Comparison of ENCODE assay signal across 8 cellular contexts in genomic region chr6:32190054-32190945, GRCh38. TPM values are rescaled to one million over a fixed set of nuclear protein-coding genes. Genes with fewer than 3 reads are reported as not detected.
A peak's percentile ranks its signal among the peaks of the same experiment; 100 is the strongest.
DNase-seq lines count a peak whose midpoint lies in the region; ATAC-seq and TF ChIP-seq lines count a peak whose summit lies in the region.

A gene with protein sequence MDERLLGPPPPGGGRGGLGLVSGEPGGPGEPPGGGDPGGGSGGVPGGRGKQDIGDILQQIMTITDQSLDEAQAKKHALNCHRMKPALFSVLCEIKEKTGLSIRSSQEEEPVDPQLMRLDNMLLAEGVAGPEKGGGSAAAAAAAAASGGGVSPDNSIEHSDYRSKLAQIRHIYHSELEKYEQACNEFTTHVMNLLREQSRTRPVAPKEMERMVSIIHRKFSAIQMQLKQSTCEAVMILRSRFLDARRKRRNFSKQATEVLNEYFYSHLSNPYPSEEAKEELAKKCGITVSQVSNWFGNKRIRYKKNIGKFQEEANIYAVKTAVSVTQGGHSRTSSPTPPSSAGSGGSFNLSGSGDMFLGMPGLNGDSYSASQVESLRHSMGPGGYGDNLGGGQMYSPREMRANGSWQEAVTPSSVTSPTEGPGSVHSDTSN (minus strand): TSS chr6:32190202. CDS start chr6:32189915, 287 bp downstream.

- H3K4me3 Mint-ChIP-seq in CD4-positive, CD25-positive, alpha-beta regulatory T cell = peak within 1 kb of the TSS; percentile 99 to 100 (median 99)

- DNase-seq in CD4-positive, CD25-positive, alpha-beta regulatory T cell = peak; percentile 76 to 95 (median 76)
- DNase-seq in Jurkat, Clone E6-1 (ENCODE audit: low read depth, low spot score) = peak; percentile 90
- DNase-seq in Peyer's patch = peak; percentile 90 to 97 (median 96)
- peak; percentile 80 to 85 for DNase-seq in activated T-cell treated with anti-CD3 and anti-CD28 coated beads, Interleukin-2, amount 50 U/mL, for 48 hours
- DNase-seq in stimulated activated CD8-positive, alpha-beta memory T cell treated with anti-CD3 and anti-CD28 coated beads, Interleukin-7, amount 100 ng/mL, for 1 hour (ENCODE audit: low read depth in 2 of 2) = peak; percentile 55 to 74

- peaks cover 25% of the 10 kb centered on the region for H3K36me3 Mint-ChIP-seq in CD4-positive, CD25-positive, alpha-beta regulatory T cell

- peaks cover 26 to 68% (median 54%) of the 10 kb centered on the region in 4 donors for H3K4me1 Mint-ChIP-seq in CD4-positive, CD25-positive, alpha-beta regulatory T cell

- peak within 1 kb of the TSS; percentile 98 for H3K9ac ChIP-seq in muscle layer of colon (ENCODE audit: low read length)

- no peaks in the 10 kb centered on the region for H3K9me3 Mint-ChIP-seq in CD4-positive, CD25-positive, alpha-beta regulatory T cell

- peak within 1 kb of the TSS; percentile 84 for H3K4me3 ChIP-seq in CD4-positive, CD25-positive, alpha-beta regulatory T cell (ENCODE audit: low read depth, low read length)
- peak within 1 kb of the TSS; percentile 64 for H3K4me3 ChIP-seq in Jurkat, Clone E6-1 (ENCODE audit: low read length)
- H3K4me3 ChIP-seq in Peyer's patch (peak within 1 kb of the TSS; percentile 59 to 92 (median 76)), muscle layer of colon (ENCODE audit: low read depth in 1 of 2, low read length in 2 of 2) (peak within 1 kb of the TSS; percentile 35 to 73)

- H3K27me3 ChIP-seq in CD4-positive, CD25-positive, alpha-beta regulatory T cell (ENCODE audit: control insufficient read depth, insufficient read depth, low read length) = no peaks in the 10 kb centered on the region
- H3K27me3 ChIP-seq in Peyer's patch (no peaks in the 10 kb centered on the region), muscle layer of colon (ENCODE audit: control insufficient read depth in 1 of 2, insufficient read depth in 2 of 2, low read length in 2 of 2) (no peaks in the 10 kb centered on the region)

- H3K9me3 ChIP-seq in CD4-positive, CD25-positive, alpha-beta regulatory T cell (ENCODE audit: control insufficient read depth in 2 of 2, low read length in 2 of 2) = no peaks in the 10 kb centered on the region
- H3K9me3 ChIP-seq in Peyer's patch = no peaks in the 10 kb centered on the region
- no peaks in the 10 kb centered on the region for H3K9me3 ChIP-seq in muscle layer of colon (ENCODE audit: low read length)

- H3K27ac ChIP-seq in CD4-positive, CD25-positive, alpha-beta regulatory T cell (ENCODE audit: insufficient read depth, low read length, poor library complexity, severe bottlenecking) = peak within 1 kb of the TSS; percentile 88
- peak within 1 kb of the TSS; percentile 90 to 98 (median 94) for H3K27ac ChIP-seq in Peyer's patch
- H3K27ac ChIP-seq in muscle layer of colon (ENCODE audit: low read depth, low read length) = peak within 1 kb of the TSS; percentile 99

- peak within 1 kb of the TSS; percentile 98 to 99 (median 99) for H3K27ac Mint-ChIP-seq in CD4-positive, CD25-positive, alpha-beta regulatory T cell

- ATAC-seq in CD4-positive, CD25-positive, alpha-beta regulatory T cell (ENCODE audit: low read depth in 2 of 2) = peak; percentile 62 to 71
- peak; percentile 51 for ATAC-seq in GM21381 (IDR thresholded peaks at IDR 0.05; ENCODE audit: unreplicated experiment)
- ATAC-seq in esophagus mucosa = peak; percentile 74

- TF ChIP-seq POLR2A in Peyer's patch (IDR thresholded peaks at IDR 0.05) = peak; percentile 24 to 78

- H3K27me3 Mint-ChIP-seq in CD4-positive, CD25-positive, alpha-beta regulatory T cell = peaks cover 4% of the 10 kb centered on the region

- H3K4me1 ChIP-seq in CD4-positive, CD25-positive, alpha-beta regulatory T cell (ENCODE audit: control insufficient read depth, insufficient read depth, low read length, poor library complexity, severe bottlenecking) = peaks cover 80% of the 10 kb centered on the region
- H3K4me1 ChIP-seq in Peyer's patch (peaks cover 3 to 62% (median 12%) of the 10 kb centered on the region in 4 donors), muscle layer of colon (ENCODE audit: insufficient read depth, low read length) (peaks cover 50% of the 10 kb centered on the region)

- TF ChIP-seq CTCF in Peyer's patch (IDR thresholded peaks at IDR 0.05) = no peak

- H3K36me3 ChIP-seq in CD4-positive, CD25-positive, alpha-beta regulatory T cell (ENCODE audit: control insufficient read depth, insufficient read depth, low read length) = peaks cover 17% of the 10 kb centered on the region
- peaks cover 0 to 23% (median 0%) of the 10 kb centered on the region in 3 donors for H3K36me3 ChIP-seq in Peyer's patch
- peaks cover 20% of the 10 kb centered on the region for H3K36me3 ChIP-seq in muscle layer of colon (ENCODE audit: insufficient read depth, low read length)

RNA-seq across cellular contexts. Expression of the gene that starts here (rescaled TPM):
- total RNA-seq in CD4-positive, CD25-positive, alpha-beta regulatory T cell = 106 TPM
- 1 to 10 TPM; 1.7 to 2.7 (median 1.9) TPM for polyA plus RNA-seq in CD4-positive, CD25-positive, alpha-beta regulatory T cell
- polyA plus RNA-seq in Jurkat, Clone E6-1 (2012; ENCODE audit: insufficient read depth, insufficient read length) = 79.8 TPM
- total RNA-seq in Peyer's patch (10 to 100 TPM; 33.3 to 74.3 (median 64.4) TPM), esophagus mucosa (34.7 TPM)

Comparison
In these comparisons a context has a peak if more than half of its experiments do, and no peak if none do; other contexts are left out.
1. Peak in every context shown above with its lines: DNase-seq, ATAC-seq, H3K4me3 ChIP-seq and H3K27ac ChIP-seq.